ENCODE assay signal across 25 cellular contexts in genomic region chr1:200452850-200453543, GRCh38. TPM values are rescaled to one million over a fixed set of nuclear protein-coding genes. Genes with fewer than 3 reads are reported as not detected.
DNase-seq lines count a peak whose midpoint lies in the region; ATAC-seq, FAIRE-seq and TF ChIP-seq lines count a peak whose summit lies in the region.
"Had no signal": no experiment of that assay in that cellular context is flagged by ENCODE, and none has a peak within 500 bp of the region (broad histone marks: within the 10 kb centered on the region; RNA-seq: fewer than 3 reads in every experiment).

No MANE protein-coding gene starts in this region.

- SMC1A ChIA-PET in GM12878 (lab: Charles Lee; ENCODE audit: uncharacterized antibody, unreplicated experiment) = no interaction called here

- CTCF ChIA-PET in GM12878 (lab: Yijun Ruan, JAX) = no interaction called here

- H3K9me3 ChIP-seq in GM12878 (replicated peaks; ENCODE audit: control insufficient read depth, insufficient read depth, low read length) = no peaks in the 10 kb centered on the region; the same call in 2 of the 3 replicates
- H3K9me3 ChIP-seq: gastroesophageal sphincter, SK-N-SH, tibial artery had no signal

- H3K4me3 ChIP-seq in KMS-11 (IDR thresholded peaks at IDR 0.05; ENCODE audit: insufficient read depth, low read depth, low read length) (peak overlapping the region; percentile 79), GM12878 (no peak overlapping the region)
- H3K4me3 ChIP-seq: gastroesophageal sphincter, tibial artery had no signal

- H3K27ac ChIP-seq in KMS-11 (peak overlapping the region; percentile 43), GM12878 (ENCODE audit: control insufficient read depth, insufficient read depth) (no peak overlapping the region)
- H3K27ac ChIP-seq: C4-2B, epithelial cell of prostate, gastroesophageal sphincter, tibial artery had no signal

- H3K4me2 ChIP-seq in KMS-11 = peak overlapping the region; percentile 66
- no peak overlapping the region for H3K4me2 ChIP-seq in GM12878 (ENCODE audit: control insufficient read depth, insufficient read depth)
- H3K4me2 ChIP-seq: SK-N-SH had no signal

- POLR2A ChIA-PET in GM12878 (lab: Charles Lee) = no interaction called here

- no peak for TF ChIP-seq RAD21 in GM12878 (IDR thresholded peaks at IDR 0.05; ENCODE audit: insufficient read depth, low read depth, low read length)

- H4K20me1 ChIP-seq in KMS-11 (ENCODE audit: insufficient read depth) (no peaks in the 10 kb centered on the region), GM12878 (ENCODE audit: control insufficient read depth, insufficient read depth) (no peaks in the 10 kb centered on the region)

- H3K27me3 ChIP-seq in KMS-11 (ENCODE audit: insufficient read depth, low read depth) (no peaks in the 10 kb centered on the region), GM12878 (replicated peaks in 1 of 2; ENCODE audit: control insufficient read depth in 2 of 2, insufficient read depth in 2 of 2, low read length in 1 of 2) (no peaks in the 10 kb centered on the region)
- H3K27me3 ChIP-seq: gastroesophageal sphincter, tibial artery had no signal

- intact Hi-C loops in GM12878 (cut with micrococcal nuclease; ENCODE audit: unreplicated experiment) = no loop called here

- no peak for TF ChIP-seq CTCF in KMS-11 (conservative IDR thresholded peaks at IDR 0.05; ENCODE audit: low read depth, low read length)
- no peak for TF ChIP-seq CTCF in GM12878 (IDR thresholded peaks at IDR 0.05 in 2 of 3, conservative IDR thresholded peaks at IDR 0.05 in 1 of 3; ENCODE audit: control insufficient read depth in 2 of 3, extremely low read depth in 1 of 3, insufficient read depth in 1 of 3, low read depth in 3 of 3, low read length in 3 of 3)

- TF ChIP-seq EP300 in GM12878 (IDR thresholded peaks at IDR 0.05; ENCODE audit: borderline replicate concordance in 1 of 2, control insufficient read depth in 1 of 2, low read depth in 2 of 2, low read length in 2 of 2) = no peak

- H3K79me2 ChIP-seq in KMS-11 (ENCODE audit: insufficient read depth, low read depth) (no peaks in the 10 kb centered on the region), GM12878 (ENCODE audit: control insufficient read depth, insufficient read depth, low read length) (no peaks in the 10 kb centered on the region)

- FAIRE-seq in GM12878 (lab: Jason Lieb, UNC) (no peak), GM19239 (lab: Jason Lieb, UNC) (no peak)

- RAD21 ChIA-PET in GM12878 (lab: Charles Lee; ENCODE audit: unreplicated experiment) = no interaction called here

- WGBS in GM12878 (ENCODE audit: insufficient coverage, insufficient replicate concordance, low lambda C conversion rate, missing lambda C conversion rate) = 51% methylated on average over 7 of the region's 7 CpGs

- H2AFZ ChIP-seq in KMS-11 (ENCODE audit: low read depth) (peak overlapping the region; percentile 83), GM12878 (ENCODE audit: control insufficient read depth, low read depth, low read length) (peak overlapping the region; percentile 25)

- in situ Hi-C loops in GM12878 (cut with MboI) = no loop called here

- DNase-seq in CMK (ENCODE audit: low read depth) (peak; percentile 12), GM12878 (ENCODE audit: low read depth, low spot score) (no peak), iPS-NIHi7 (ENCODE audit: extremely low spot score) (peak; percentile 36), GM19239 (ENCODE audit: insufficient read length, low spot score) (no peak)
- DNase-seq: activated CD8-positive, alpha-beta T cell treated with anti-CD3 and anti-CD28 coated beads, Interleukin-2, amount 10 ng/mL, durations not matched to agents 7 days and 5 days; activated naive CD4-positive, alpha-beta T cell treated with Interleukin-2 at 50 U/mL for 16 hours; activated T-cell treated with anti-CD3 and anti-CD28 coated beads, Interleukin-2, amount 50 U/mL, for 1 hour; anterior cingulate cortex; GDM1; naive B cell; NCI-H146; NCI-H82; posterior cingulate gyrus; SK-N-SH; stimulated activated CD4-positive, alpha-beta T cell treated with anti-CD3 and anti-CD28 coated beads, Interleukin-2, amount 100 ng/mL, for 24 hours; stimulated activated naive CD4-positive, alpha-beta T cell treated with Interleukin-2 at 50 U/mL for 16 hours; tibial artery had no signal

- H3K9ac ChIP-seq in KMS-11 (peak overlapping the region; percentile 20; the same call in 1 of the 2 replicates), GM12878 (ENCODE audit: control insufficient read depth, insufficient read depth, low read length) (no peak overlapping the region)
- H3K9ac ChIP-seq: SK-N-SH had no signal

- H3K36me3 ChIP-seq in KMS-11 (ENCODE audit: insufficient read depth) (no peaks in the 10 kb centered on the region), GM12878 (ENCODE audit: control insufficient read depth in 2 of 2, insufficient read depth in 2 of 2, low read length in 1 of 2) (no peaks in the 10 kb centered on the region)
- H3K36me3 ChIP-seq: gastroesophageal sphincter, tibial artery had no signal

- H3K4me1 ChIP-seq in KMS-11 (ENCODE audit: low read depth, poor library complexity, severe bottlenecking) = peaks cover 69% of the 10 kb centered on the region
- H3K4me1 ChIP-seq in GM12878 (ENCODE audit: control insufficient read depth, insufficient read depth, low read length) = peaks cover 11% of the 10 kb centered on the region; the same call in 1 of the 2 replicates
- H3K4me1 ChIP-seq: gastroesophageal sphincter, tibial artery had no signal

- BruUV-seq in GM12878 (replicated peaks; lab: Mats Ljungman, UMichigan) = no TSS peak

- ATAC-seq in GM12878 = no peak
- no peak for ATAC-seq in GM19324 (IDR thresholded peaks at IDR 0.05; ENCODE audit: low FRiP score, unreplicated experiment)
- no peak for ATAC-seq in HG03521 (IDR thresholded peaks at IDR 0.05; ENCODE audit: unreplicated experiment)
- ATAC-seq in GM18502 (IDR thresholded peaks at IDR 0.05; ENCODE audit: poor library complexity, unreplicated experiment) = no peak
- ATAC-seq: activated CD4-positive, CD25-positive, alpha-beta regulatory T cell treated with anti-CD3 and anti-CD28 coated beads, Interleukin-2, amount 50 U/mL, for 24 hours; activated CD8-positive, alpha-beta T cell treated with anti-CD3 and anti-CD28 coated beads, Interleukin-2, amount 10 ng/mL, durations not matched to agents 7 days and 5 days; gastroesophageal sphincter had no signal

- no peak for TF ChIP-seq POLR2A in GM12878 (IDR thresholded peaks at IDR 0.05; ENCODE audit: low read depth, low read length)

TF ChIP-seq in GM12878, 131 proteins besides CTCF, POLR2A, EP300 and RAD21:
- TF ChIP-seq BRCA1 (IDR thresholded peaks at IDR 0.05; ENCODE audit: low read depth, low read length) (no peak), KDM1A (IDR thresholded peaks at IDR 0.05; ENCODE audit: borderline replicate concordance) (no peak)

RNA-seq across cellular contexts. Expression of gene ZNF281, which starts 43.2 kb away (rescaled TPM):
- 34.6 and 35.2 TPM in 2 replicates for total RNA-seq in GM12878 (2013; cell fraction: nucleolus; rRNA removed)
- 16.0 and 16.1 TPM in 2 replicates for total RNA-seq in GM12878 (2014; rRNA removed)
- total RNA-seq in GM12878 (2014; rRNA removed; fragmentation: Illumina TruSeq; extraction: Trizol) = 15.2 and 15.9 TPM in 2 replicates
- 14.9 and 16.0 TPM in 2 replicates for total RNA-seq in GM12878 (2021)
- 5.9 TPM for polyA plus RNA-seq in GM12878 (2011; ENCODE audit: low read depth)
- 10.0 and 11.6 TPM in 2 replicates for polyA plus RNA-seq in GM12878 (2011; rRNA removed)
- polyA plus RNA-seq in GM12878 (2011; cell fraction: cytosol; rRNA removed) = 3.5 and 4.6 TPM in 2 replicates
- 7.7 and 8.7 TPM in 2 replicates for polyA plus RNA-seq in GM12878 (2011; cell fraction: nucleus; rRNA removed)
- 9.2 and 10.9 TPM in 2 replicates for polyA plus RNA-seq in GM12878 (2012)
- polyA plus RNA-seq in GM12878 (2014; fragmentation: Illumina TruSeq; extraction: Trizol) = 14.9 and 17.7 TPM in 2 replicates
- 1 to 10 TPM; 8.3 to 9.4 TPM for polyA plus RNA-seq in GM12878 (2014; fragmentation: Nextera tagmentation; extraction: Ambion mirVana)
- 8.2 and 9.7 TPM in 2 replicates for polyA plus RNA-seq in GM12878 (2014; rRNA removed)
- polyA plus RNA-seq in GM12878 (2016; fragmentation: Nextera tagmentation; extraction: Ambion mirVana) = 10 to 100 TPM; 21.4 to 21.8 TPM
- 12.0 and 16.1 TPM in 2 replicates for polyA minus RNA-seq in GM12878 (2011; rRNA and poly(A)+ RNA removed)
- polyA minus RNA-seq in GM12878 (2011; cell fraction: cytosol; rRNA and poly(A)+ RNA removed) = 5.3 and 6.3 TPM in 2 replicates
- polyA minus RNA-seq in GM12878 (2011; cell fraction: nucleus; rRNA and poly(A)+ RNA removed) = 9.1 and 11.5 TPM in 2 replicates

Comparison
In these comparisons a context has a peak if more than half of its experiments do, and no peak if none do; other contexts are left out.
1. DNase-seq: peak in CMK (single experiment) and iPS-NIHi7 (single experiment); none in GM12878 (single experiment) and GM19239 (single experiment).